Comparison of ENCODE assay signal across 28 cellular contexts in genomic region chr21:39531777-39532333, GRCh38.
DNase-seq lines count a peak whose midpoint lies in the region; ATAC-seq and TF ChIP-seq lines count a peak whose summit lies in the region.
"Had no signal": no experiment of that assay in that cellular context is flagged by ENCODE, and none has a peak within 500 bp of the region (broad histone marks: within the 10 kb centered on the region; RNA-seq: fewer than 3 reads in every experiment).

No MANE protein-coding gene starts in this region.

- H3K36me3 Mint-ChIP-seq in HFFc6 (ENCODE audit: low read depth): no peaks in the 10 kb centered on the region
- H3K36me3 Mint-ChIP-seq in effector memory CD8-positive, alpha-beta T cell (ENCODE audit: insufficient read depth): peaks cover 3% of the 10 kb centered on the region
- H3K36me3 Mint-ChIP-seq in CD4-positive, alpha-beta T cell (ENCODE audit: low read depth): no peaks in the 10 kb centered on the region
- H3K36me3 Mint-ChIP-seq: naive thymus-derived CD8-positive, alpha-beta T cell; T-cell had no signal

- intact Hi-C loops in CD4-positive, alpha-beta T cell (cut with DNase I, micrococcal nuclease): no loop called here

- H3K4me1 Mint-ChIP-seq in HFFc6 (ENCODE audit: low read depth): no peaks in the 10 kb centered on the region; the same call in 1 of the 2 replicates
- peaks cover 0 to 4% of the 10 kb centered on the region in 2 donors for H3K4me1 Mint-ChIP-seq in effector memory CD8-positive, alpha-beta T cell (ENCODE audit: low read depth in 2 of 2)
- no peaks in the 10 kb centered on the region for H3K4me1 Mint-ChIP-seq in CD4-positive, alpha-beta T cell (ENCODE audit: low read depth)
- H3K4me1 Mint-ChIP-seq: B cell; naive thymus-derived CD8-positive, alpha-beta T cell; T-cell had no signal

- H3K27ac Mint-ChIP-seq in HFFc6: no peak overlapping the region
- no peak overlapping the region for H3K27ac Mint-ChIP-seq in effector memory CD8-positive, alpha-beta T cell
- no peak overlapping the region for H3K27ac Mint-ChIP-seq in CD4-positive, alpha-beta T cell
- H3K27ac Mint-ChIP-seq: activated naive CD4-positive, alpha-beta T cell treated with anti-CD3 and anti-CD28 coated beads for 36 hours; B cell; H9; naive thymus-derived CD8-positive, alpha-beta T cell; T-cell had no signal

- CTCF ChIA-PET in CD4-positive, alpha-beta T cell (lab: Charles Lee): no interaction called here

- no peak for ATAC-seq in effector memory CD8-positive, alpha-beta T cell (replicated peaks)
- ATAC-seq in HG02571 (IDR thresholded peaks at IDR 0.05; ENCODE audit: unreplicated experiment): no peak
- ATAC-seq in CD4-positive, alpha-beta T cell (ENCODE audit: poor library complexity): no peak
- ATAC-seq: heart right ventricle; left lung; naive thymus-derived CD8-positive, alpha-beta T cell; stimulated activated naive CD8-positive, alpha-beta T cell treated with anti-CD3 and anti-CD28 coated beads, Interleukin-15, Interleukin-2, amounts not matched to agents 100 U/mL and 50 U/mL, for 24 hours; T-cell had no signal

- peaks cover 24% of the 10 kb centered on the region for H3K27me3 Mint-ChIP-seq in HFFc6 (ENCODE audit: insufficient read depth)
- peaks cover 21 to 47% of the 10 kb centered on the region in 2 donors for H3K27me3 Mint-ChIP-seq in effector memory CD8-positive, alpha-beta T cell
- H3K27me3 Mint-ChIP-seq in CD4-positive, alpha-beta T cell: peaks cover 39% of the 10 kb centered on the region

- peaks cover 8% of the 10 kb centered on the region for H3K27me3 ChIP-seq in CD4-positive, alpha-beta T cell (ENCODE audit: control insufficient read depth, insufficient read depth, low read length)
- H3K27me3 ChIP-seq: ascending aorta, heart right ventricle, left lung, right atrium auricular region had no signal

- DNase-seq in NCI-H187 treated with DMSO at 0.1 percent for 48 hours (lab: John Stamatoyannopoulos, UW) (peak; percentile 13), NCI-H187 (lab: John Stamatoyannopoulos, UW) (no peak), HFFc6 (peak; percentile 2), NCI-H526 (lab: John Stamatoyannopoulos, UW) (peak; percentile 37 to 71), kidney tubule cell (ENCODE audit: low spot score) (peak; percentile 14)
- no peak for DNase-seq in effector memory CD8-positive, alpha-beta T cell
- DNase-seq in CD4-positive, alpha-beta T cell: no peak
- DNase-seq: activated CD4-positive, alpha-beta T cell treated with anti-CD3 and anti-CD28 coated beads for 1 hour; activated CD8-positive, alpha-beta memory T cell treated with anti-CD3 and anti-CD28 coated beads for 24 hours; activated naive CD4-positive, alpha-beta T cell treated with anti-CD3 and anti-CD28 coated beads for 36 hours; activated T-cell treated with anti-CD3 and anti-CD28 coated beads, Interleukin-2, amount 50 U/mL, for 48 hours; Calu3; central memory CD4-positive, alpha-beta T cell; dermis blood vessel endothelial cell; heart right ventricle; left lung; naive thymus-derived CD8-positive, alpha-beta T cell; NCI-H1436 treated with DMSO at 0.1 percent for 48 hours; NCI-H446 treated with DMSO at 0.1 percent for 48 hours; spleen; stimulated activated CD4-positive, alpha-beta T cell treated with anti-CD3 and anti-CD28 coated beads, Interleukin-4, amount 100 ng/mL, for 24 hours; stimulated activated naive CD8-positive, alpha-beta T cell treated with anti-CD3 and anti-CD28 coated beads, Interleukin-15, Interleukin-2, amounts not matched to agents 100 U/mL and 50 U/mL, for 24 hours; T-cell had no signal

- no peaks in the 10 kb centered on the region for H3K9me3 Mint-ChIP-seq in HFFc6
- no peaks in the 10 kb centered on the region for H3K9me3 Mint-ChIP-seq in effector memory CD8-positive, alpha-beta T cell
- no peaks in the 10 kb centered on the region for H3K9me3 Mint-ChIP-seq in CD4-positive, alpha-beta T cell
- H3K9me3 Mint-ChIP-seq: activated naive CD4-positive, alpha-beta T cell treated with anti-CD3 and anti-CD28 coated beads for 36 hours; T-cell had no signal

- no peaks in the 10 kb centered on the region for H3K9me3 ChIP-seq in CD4-positive, alpha-beta T cell (ENCODE audit: control insufficient read depth, low read length)
- H3K9me3 ChIP-seq: ascending aorta, heart right ventricle, left lung, right atrium auricular region, spleen had no signal

- POLR2A ChIA-PET in CD4-positive, alpha-beta T cell (lab: Charles Lee): no interaction called here

- H3K27ac ChIP-seq in CD4-positive, alpha-beta T cell (ENCODE audit: low read depth, low read length): no peak overlapping the region
- H3K27ac ChIP-seq: ascending aorta, heart right ventricle, left lung, right atrium auricular region, spleen had no signal

- H3K4me3 Mint-ChIP-seq in HFFc6: no peak overlapping the region
- H3K4me3 Mint-ChIP-seq in effector memory CD8-positive, alpha-beta T cell: no peak overlapping the region
- no peak overlapping the region for H3K4me3 Mint-ChIP-seq in CD4-positive, alpha-beta T cell
- H3K4me3 Mint-ChIP-seq: activated naive CD4-positive, alpha-beta T cell treated with anti-CD3 and anti-CD28 coated beads for 36 hours; B cell; H9; naive thymus-derived CD8-positive, alpha-beta T cell; T-cell had no signal

- TF ChIP-seq CTCF in HFFc6 (IDR thresholded peaks at IDR 0.05): no peak; the same call in 1 of the 2 replicates
- TF ChIP-seq CTCF in CD4-positive, alpha-beta T cell (IDR thresholded peaks at IDR 0.05): no peak

Comparison
In these comparisons a context has a peak if more than half of its experiments do, and no peak if none do; other contexts are left out.
1. DNase-seq: peak in NCI-H187 treated with DMSO at 0.1 percent for 48 hours (single experiment), HFFc6 (single experiment), NCI-H526 (2 of 2) and kidney tubule cell (single experiment); none in NCI-H187 (0 of 2), effector memory CD8-positive, alpha-beta T cell (0 of 3) and CD4-positive, alpha-beta T cell (0 of 10).